ENCODE assay signal across 3 cellular contexts in genomic region chr6:12014873-12015149, GRCh38.
TF ChIP-seq lines count a peak whose summit lies in the region.

No MANE protein-coding gene starts in this region.

TF ChIP-seq in IMR-90, 13 proteins besides CTCF, POLR2A, EP300 and RAD21:
- TF ChIP-seq FOS (IDR thresholded peaks at IDR 0.05; ENCODE audit: low read depth, low read length) (no peak), USF2 (IDR thresholded peaks at IDR 0.05; ENCODE audit: low read depth, low read length) (no peak), CEBPB (IDR thresholded peaks at IDR 0.05; ENCODE audit: low read depth, low read length) (no peak), SMC3 (IDR thresholded peaks at IDR 0.05; ENCODE audit: low read depth, low read length) (no peak), RFX5 (IDR thresholded peaks at IDR 0.05; ENCODE audit: low read depth, low read length) (no peak), BHLHE40 (IDR thresholded peaks at IDR 0.05; ENCODE audit: low read depth, low read length) (no peak), CHD1 (IDR thresholded peaks at IDR 0.05; ENCODE audit: low read depth, low read length) (no peak), MAZ (IDR thresholded peaks at IDR 0.05; ENCODE audit: borderline replicate concordance, low read depth, low read length) (no peak), NFE2L2 (IDR thresholded peaks at IDR 0.05; ENCODE audit: low read depth, low read length) (no peak), MXI1 (IDR thresholded peaks at IDR 0.05; ENCODE audit: borderline replicate concordance, low read depth, low read length) (no peak), RCOR1 (IDR thresholded peaks at IDR 0.05; ENCODE audit: insufficient replicate concordance, low read length) (no peak), ELK1 (IDR thresholded peaks at IDR 0.05; ENCODE audit: borderline replicate concordance, low read depth, low read length) (no peak), MAFK (IDR thresholded peaks at IDR 0.05; ENCODE audit: low read depth, low read length) (no peak)

TF ChIP-seq in GM12878, 131 proteins besides CTCF, POLR2A, EP300 and RAD21:
- TF ChIP-seq USF2 (IDR thresholded peaks at IDR 0.05; ENCODE audit: borderline replicate concordance, low read depth, low read length) = no peak
- TF ChIP-seq POLR2AphosphoS5 (IDR thresholded peaks at IDR 0.05; ENCODE audit: low read length) = 0 out of 2 replicates have a peak, but pooled peaks have one; percentile 25
- TF ChIP-seq WRNIP1 (IDR thresholded peaks at IDR 0.05; ENCODE audit: borderline replicate concordance, low read depth, low read length) = peak; percentile 61; the same call in 1 of the 2 replicates
TF ChIP-seq in GM12878: peak in this region for 2.

TF ChIP-seq in GM12891, 5 proteins besides CTCF, POLR2A, EP300 and RAD21:
- no peak for TF ChIP-seq POU2F2 (IDR thresholded peaks at IDR 0.05; ENCODE audit: low read depth, low read length)
- no peak for TF ChIP-seq TAF1 (IDR thresholded peaks at IDR 0.05; ENCODE audit: low read depth, low read length)
